20 cellular contexts compared by ENCODE assay signal in the genomic region with DNA sequence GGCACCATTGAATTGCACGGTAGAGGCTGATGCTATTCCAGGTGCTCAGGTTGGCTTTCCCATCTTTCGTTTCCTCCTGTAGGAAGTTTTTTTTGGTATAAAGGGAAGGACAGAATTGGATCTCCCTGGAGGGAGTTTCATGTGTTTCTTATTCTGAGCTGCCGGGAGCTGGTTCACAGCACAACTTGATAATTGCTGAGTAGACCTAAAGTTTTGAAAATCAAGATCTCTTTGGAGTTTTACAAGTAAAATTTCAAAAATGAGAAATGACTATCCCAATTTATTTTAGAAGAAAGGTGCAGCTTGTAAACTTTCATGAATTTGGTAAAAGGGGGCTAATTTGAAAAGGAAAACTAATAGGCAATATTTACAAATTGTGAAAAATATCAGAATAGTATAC.
A peak's percentile ranks its signal among the peaks of the same experiment; 100 is the strongest.
DNase-seq lines count a peak whose midpoint lies in the region; ATAC-seq and TF ChIP-seq lines count a peak whose summit lies in the region.
"Had no signal": no experiment of that assay in that cellular context is flagged by ENCODE, and none has a peak within 500 bp of the region (broad histone marks: within the 10 kb centered on the region; RNA-seq: fewer than 3 reads in every experiment).

No MANE protein-coding gene starts in this region.

- CTCF ChIA-PET in activated B cell treated with CpG ODN at 0.5 μM for 24 hours (lab: Charles Lee) = interaction anchor here (2.4 kb wide), 1 partner anchor 443 kb away, joined by 11 read pairs; no protein-coding TSS in a partner anchor
- CTCF ChIA-PET in activated CD4-positive, alpha-beta T cell treated with anti-CD3 and anti-CD28 coated beads, Interleukin-2, amount 10 ng/mL, durations not matched to agents 7 days and 5 days (lab: Charles Lee) = no interaction called here

- peak overlapping the region; percentile 78 for H3K4me2 ChIP-seq in BLaER1
- H3K4me2 ChIP-seq: PC-9 had no signal

- H3K27ac Mint-ChIP-seq in activated B cell treated with CpG ODN at 0.5 μM for 24 hours = no peak overlapping the region
- H3K27ac Mint-ChIP-seq in activated CD4-positive, alpha-beta T cell treated with anti-CD3 and anti-CD28 coated beads, Interleukin-2, amount 10 ng/mL, durations not matched to agents 7 days and 5 days = no peak overlapping the region
- H3K27ac Mint-ChIP-seq: H9, HFFc6 had no signal

- TF ChIP-seq CTCF in activated B cell treated with CpG ODN at 0.5 μM for 24 hours (IDR thresholded peaks at IDR 0.05) (no peak), liver (IDR thresholded peaks at IDR 0.05; ENCODE audit: low read depth, low read length, missing input control) (no peak), upper lobe of right lung (IDR thresholded peaks at IDR 0.05) (no peak)

- H3K27me3 Mint-ChIP-seq in activated B cell treated with CpG ODN at 0.5 μM for 24 hours = peaks cover 2% of the 10 kb centered on the region
- H3K27me3 Mint-ChIP-seq in activated CD4-positive, alpha-beta T cell treated with anti-CD3 and anti-CD28 coated beads, Interleukin-2, amount 10 ng/mL, durations not matched to agents 7 days and 5 days = peaks cover 15% of the 10 kb centered on the region

- H3K27me3 ChIP-seq in BLaER1 = no peaks in the 10 kb centered on the region
- H3K27me3 ChIP-seq in liver (ENCODE audit: control insufficient read depth in 4 of 4, insufficient read depth in 4 of 4, low read length in 3 of 4) = no peaks in the 10 kb centered on the region
- no peaks in the 10 kb centered on the region for H3K27me3 ChIP-seq in upper lobe of right lung
- no peaks in the 10 kb centered on the region for H3K27me3 ChIP-seq in effector memory CD4-positive, alpha-beta T cell (replicated peaks; ENCODE audit: control insufficient read depth, insufficient read depth, low read length, poor library complexity, severe bottlenecking)

- H3K27ac ChIP-seq in BLaER1 (no peak overlapping the region), liver (ENCODE audit: low read depth in 1 of 2, low read length in 2 of 2) (peak overlapping the region; percentile 72 to 76), upper lobe of right lung (peak overlapping the region; percentile 51)
- no peak overlapping the region for H3K27ac ChIP-seq in effector memory CD4-positive, alpha-beta T cell (ENCODE audit: insufficient read depth, low read length, poor library complexity, severe bottlenecking)
- H3K27ac ChIP-seq: PC-9, RWPE1, SK-N-MC had no signal

- WGBS in liver = 76% methylated on average over 3 of the region's 3 CpGs

- intact Hi-C loops in activated B cell treated with CpG ODN at 0.5 μM for 24 hours (cut with micrococcal nuclease) (no loop called here), upper lobe of right lung (cut with DNase I) (no loop called here)

- H3K4me3 ChIP-seq in BLaER1 (no peak overlapping the region), liver (ENCODE audit: low read depth in 1 of 3, low read length in 3 of 3) (no peak overlapping the region), upper lobe of right lung (no peak overlapping the region)
- no peak overlapping the region for H3K4me3 ChIP-seq in effector memory CD4-positive, alpha-beta T cell (ENCODE audit: insufficient read depth, low read depth, low read length, poor library complexity, severe bottlenecking)
- H3K4me3 ChIP-seq: PC-9, SK-N-MC had no signal

- H3K9ac ChIP-seq in BLaER1 (no peak overlapping the region), liver (ENCODE audit: low read depth in 1 of 2, low read length in 2 of 2) (no peak overlapping the region)

- no peaks in the 10 kb centered on the region for H3K36me3 Mint-ChIP-seq in activated B cell treated with CpG ODN at 0.5 μM for 24 hours (ENCODE audit: low read depth)
- H3K36me3 Mint-ChIP-seq in activated CD4-positive, alpha-beta T cell treated with anti-CD3 and anti-CD28 coated beads, Interleukin-2, amount 10 ng/mL, durations not matched to agents 7 days and 5 days (ENCODE audit: low read depth) = no peaks in the 10 kb centered on the region
- H3K36me3 Mint-ChIP-seq: CD4-positive, CD25-positive, alpha-beta regulatory T cell had no signal

- H3K9me3 Mint-ChIP-seq in activated B cell treated with CpG ODN at 0.5 μM for 24 hours = no peaks in the 10 kb centered on the region
- no peaks in the 10 kb centered on the region for H3K9me3 Mint-ChIP-seq in activated CD4-positive, alpha-beta T cell treated with anti-CD3 and anti-CD28 coated beads, Interleukin-2, amount 10 ng/mL, durations not matched to agents 7 days and 5 days
- H3K9me3 Mint-ChIP-seq: H9, HFFc6 had no signal

- POLR2A ChIA-PET in activated B cell treated with CpG ODN at 0.5 μM for 24 hours (lab: Charles Lee) = no interaction called here
- POLR2A ChIA-PET in activated CD4-positive, alpha-beta T cell treated with anti-CD3 and anti-CD28 coated beads, Interleukin-2, amount 10 ng/mL, durations not matched to agents 7 days and 5 days (lab: Charles Lee) = interaction anchor here (0.7 kb wide), 1 partner anchor 231 kb away, joined by 3 read pairs; the partner anchor contains the start of gene RMND1

- TF ChIP-seq RAD21 in liver (IDR thresholded peaks at IDR 0.05) = no peak

- H3K4me1 ChIP-seq in BLaER1 = peaks cover 23% of the 10 kb centered on the region
- H3K4me1 ChIP-seq in liver (ENCODE audit: control insufficient read depth in 4 of 4, insufficient read depth in 4 of 4, low read length in 3 of 4) = peaks cover 6 to 39% (median 33%) of the 10 kb centered on the region in 4 donors
- H3K4me1 ChIP-seq in upper lobe of right lung = peaks cover 10% of the 10 kb centered on the region
- no peaks in the 10 kb centered on the region for H3K4me1 ChIP-seq in effector memory CD4-positive, alpha-beta T cell (ENCODE audit: control insufficient read depth, insufficient read depth, low read length, poor library complexity, severe bottlenecking)

- ATAC-seq in activated B cell treated with CpG ODN at 0.5 μM for 24 hours (ENCODE audit: low read depth) (no peak), upper lobe of right lung (no peak)

- H3K36me3 ChIP-seq in BLaER1 (no peaks in the 10 kb centered on the region), liver (ENCODE audit: control insufficient read depth in 4 of 4, insufficient read depth in 3 of 4, low read depth in 1 of 4, low read length in 3 of 4) (no peaks in the 10 kb centered on the region), upper lobe of right lung (no peaks in the 10 kb centered on the region)
- no peaks in the 10 kb centered on the region for H3K36me3 ChIP-seq in effector memory CD4-positive, alpha-beta T cell (ENCODE audit: control insufficient read depth, insufficient read depth, low read length)

- no peak for DNase-seq in activated B cell treated with CpG ODN at 0.5 μM for 24 hours
- no peak for DNase-seq in upper lobe of right lung
- no peak for DNase-seq in activated CD4-positive, alpha-beta T cell treated with anti-CD3 and anti-CD28 coated beads, Interleukin-2, amount 10 ng/mL, durations not matched to agents 7 days and 5 days
- DNase-seq in effector memory CD4-positive, alpha-beta T cell = no peak
- DNase-seq in activated gamma-delta T cell treated with Interleukin-2 at 50 U/mL for 16 hours = no peak
- DNase-seq: DMS79, H9, HFFc6, NCI-H1092, NCI-H1436, NCI-H187 treated with DMSO at 0.1 percent for 48 hours, NCI-H2107, NCI-H69, PC-9, SHP77 treated with DMSO at 0.1 percent for 48 hours had no signal

- H3K9me3 ChIP-seq in BLaER1 (no peaks in the 10 kb centered on the region), liver (ENCODE audit: control insufficient read depth in 4 of 4, low read length in 3 of 4) (no peaks in the 10 kb centered on the region), upper lobe of right lung (no peaks in the 10 kb centered on the region)
- H3K9me3 ChIP-seq in effector memory CD4-positive, alpha-beta T cell (ENCODE audit: control insufficient read depth, low read length) = no peaks in the 10 kb centered on the region

- H3K4me3 Mint-ChIP-seq in activated B cell treated with CpG ODN at 0.5 μM for 24 hours = peak overlapping the region; percentile 5
- no peak overlapping the region for H3K4me3 Mint-ChIP-seq in activated CD4-positive, alpha-beta T cell treated with anti-CD3 and anti-CD28 coated beads, Interleukin-2, amount 10 ng/mL, durations not matched to agents 7 days and 5 days
- H3K4me3 Mint-ChIP-seq: H9 had no signal

- H4K20me1 ChIP-seq in BLaER1 = no peaks in the 10 kb centered on the region

- H3K4me1 Mint-ChIP-seq in activated B cell treated with CpG ODN at 0.5 μM for 24 hours = peaks cover 13% of the 10 kb centered on the region
- H3K4me1 Mint-ChIP-seq in activated CD4-positive, alpha-beta T cell treated with anti-CD3 and anti-CD28 coated beads, Interleukin-2, amount 10 ng/mL, durations not matched to agents 7 days and 5 days = peaks cover 8% of the 10 kb centered on the region
- H3K4me1 Mint-ChIP-seq: H9 had no signal

TF ChIP-seq in liver, 16 proteins besides CTCF, POLR2A, EP300 and RAD21:
- TF ChIP-seq YY1 (IDR thresholded peaks at IDR 0.05) = no peak
- TF ChIP-seq FOXA1 (IDR thresholded peaks at IDR 0.05) = no peak
- TF ChIP-seq EGR1 (IDR thresholded peaks at IDR 0.05; ENCODE audit: low read depth in 2 of 2) = no peak
- no peak for TF ChIP-seq GABPA (IDR thresholded peaks at IDR 0.05 in 1 of 2, conservative IDR thresholded peaks at IDR 0.05 in 1 of 2)
- TF ChIP-seq HNF4A (conservative IDR thresholded peaks at IDR 0.05) = no peak
TF ChIP-seq in liver: peak in this region for 0.

Comparison
In these comparisons a context has a peak if more than half of its experiments do, and no peak if none do; other contexts are left out.
1. H3K27ac ChIP-seq: peak in liver (2 of 2) and upper lobe of right lung (single experiment); none in BLaER1 (single experiment) and effector memory CD4-positive, alpha-beta T cell (single experiment).